ENCODE assay signal across 1 cellular context in genomic region chr2:16821696-16822095, GRCh38.
TF ChIP-seq lines count a peak whose summit lies in the region.

No MANE protein-coding gene starts in this region.

TF ChIP-seq in GM23338, 12 proteins besides CTCF, POLR2A, EP300 and RAD21 (continued from another document):
- TF ChIP-seq, protein P1, sequence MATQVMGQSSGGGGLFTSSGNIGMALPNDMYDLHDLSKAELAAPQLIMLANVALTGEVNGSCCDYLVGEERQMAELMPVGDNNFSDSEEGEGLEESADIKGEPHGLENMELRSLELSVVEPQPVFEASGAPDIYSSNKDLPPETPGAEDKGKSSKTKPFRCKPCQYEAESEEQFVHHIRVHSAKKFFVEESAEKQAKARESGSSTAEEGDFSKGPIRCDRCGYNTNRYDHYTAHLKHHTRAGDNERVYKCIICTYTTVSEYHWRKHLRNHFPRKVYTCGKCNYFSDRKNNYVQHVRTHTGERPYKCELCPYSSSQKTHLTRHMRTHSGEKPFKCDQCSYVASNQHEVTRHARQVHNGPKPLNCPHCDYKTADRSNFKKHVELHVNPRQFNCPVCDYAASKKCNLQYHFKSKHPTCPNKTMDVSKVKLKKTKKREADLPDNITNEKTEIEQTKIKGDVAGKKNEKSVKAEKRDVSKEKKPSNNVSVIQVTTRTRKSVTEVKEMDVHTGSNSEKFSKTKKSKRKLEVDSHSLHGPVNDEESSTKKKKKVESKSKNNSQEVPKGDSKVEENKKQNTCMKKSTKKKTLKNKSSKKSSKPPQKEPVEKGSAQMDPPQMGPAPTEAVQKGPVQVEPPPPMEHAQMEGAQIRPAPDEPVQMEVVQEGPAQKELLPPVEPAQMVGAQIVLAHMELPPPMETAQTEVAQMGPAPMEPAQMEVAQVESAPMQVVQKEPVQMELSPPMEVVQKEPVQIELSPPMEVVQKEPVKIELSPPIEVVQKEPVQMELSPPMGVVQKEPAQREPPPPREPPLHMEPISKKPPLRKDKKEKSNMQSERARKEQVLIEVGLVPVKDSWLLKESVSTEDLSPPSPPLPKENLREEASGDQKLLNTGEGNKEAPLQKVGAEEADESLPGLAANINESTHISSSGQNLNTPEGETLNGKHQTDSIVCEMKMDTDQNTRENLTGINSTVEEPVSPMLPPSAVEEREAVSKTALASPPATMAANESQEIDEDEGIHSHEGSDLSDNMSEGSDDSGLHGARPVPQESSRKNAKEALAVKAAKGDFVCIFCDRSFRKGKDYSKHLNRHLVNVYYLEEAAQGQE (IDR thresholded peaks at IDR 0.05; ENCODE audit: unreplicated experiment): no peak
